ENCODE assay signal across 9 cellular contexts in genomic region chr14:69719501-69719951, GRCh38. TPM values are rescaled to one million over a fixed set of nuclear protein-coding genes. Genes with fewer than 3 reads are reported as not detected.
DNase-seq lines count a peak whose midpoint lies in the region; ATAC-seq and TF ChIP-seq lines count a peak whose summit lies in the region.
"Had no signal": no experiment of that assay in that cellular context is flagged by ENCODE, and none has a peak within 500 bp of the region (broad histone marks: within the 10 kb centered on the region; RNA-seq: fewer than 3 reads in every experiment).

No MANE protein-coding gene starts in this region.

- H3K27me3 Mint-ChIP-seq in natural killer cell (ENCODE audit: low read depth in 2 of 2): no peaks in the 10 kb centered on the region
- no peaks in the 10 kb centered on the region for H3K27me3 Mint-ChIP-seq in CD4-positive, alpha-beta T cell

- H3K4me3 Mint-ChIP-seq in natural killer cell: no peak overlapping the region
- no peak overlapping the region for H3K4me3 Mint-ChIP-seq in CD4-positive, alpha-beta T cell

- no peak overlapping the region for H3K4me2 ChIP-seq in PC-3 (ENCODE audit: low read length)

- TF ChIP-seq CTCF in NB4 (IDR thresholded peaks at IDR 0.05; ENCODE audit: low read depth, low read length) (no peak), natural killer cell (IDR thresholded peaks at IDR 0.05) (no peak), PC-3 (conservative IDR thresholded peaks at IDR 0.05; ENCODE audit: low read depth, low read length) (no peak)
- TF ChIP-seq CTCF in CD4-positive, alpha-beta T cell (IDR thresholded peaks at IDR 0.05): no peak

- intact Hi-C loops in natural killer cell (cut with micrococcal nuclease) (loop anchor here (5.0 kb wide), 1 partner anchor 37 kb away; no protein-coding TSS in a partner anchor), PC-3 (cut with micrococcal nuclease) (no loop called here)
- intact Hi-C loops in CD4-positive, alpha-beta T cell (cut with DNase I, micrococcal nuclease): no loop called here

- no peaks in the 10 kb centered on the region for H3K9me2 ChIP-seq in PC-3 (replicated peaks; ENCODE audit: low read length)

- H3K9me3 Mint-ChIP-seq in natural killer cell: no peaks in the 10 kb centered on the region
- H3K9me3 Mint-ChIP-seq in CD4-positive, alpha-beta T cell: no peaks in the 10 kb centered on the region

- H3K9me3 ChIP-seq in PC-3 (ENCODE audit: low read length): no peaks in the 10 kb centered on the region
- H3K9me3 ChIP-seq in CD4-positive, alpha-beta T cell (ENCODE audit: control insufficient read depth, low read length): no peaks in the 10 kb centered on the region

- H3K36me3 ChIP-seq in PC-3 (ENCODE audit: low read depth, low read length): no peaks in the 10 kb centered on the region

- POLR2A ChIA-PET in PC-3 (lab: Charles Lee; ENCODE audit: unreplicated experiment): no interaction called here
- POLR2A ChIA-PET in CD4-positive, alpha-beta T cell (lab: Charles Lee): no interaction called here

- H3K27me3 ChIP-seq in PC-3 (ENCODE audit: low read length): no peaks in the 10 kb centered on the region
- no peaks in the 10 kb centered on the region for H3K27me3 ChIP-seq in CD4-positive, alpha-beta T cell (ENCODE audit: control insufficient read depth, insufficient read depth, low read length)

- H3K4me3 ChIP-seq in NB4 (ENCODE audit: low read depth, low read length) (no peak overlapping the region), PC-3 (ENCODE audit: low read length) (no peak overlapping the region)

- H2AFZ ChIP-seq in PC-3 (ENCODE audit: low read length): no peak overlapping the region
- H2AFZ ChIP-seq: parathyroid adenoma had no signal

- no peaks in the 10 kb centered on the region for H3K79me2 ChIP-seq in PC-3 (ENCODE audit: low read length)
- H3K79me2 ChIP-seq: parathyroid adenoma had no signal

- H3K27ac ChIP-seq in epithelial cell of prostate: peak overlapping the region; percentile 97
- H3K27ac ChIP-seq in PC-3 (ENCODE audit: low read length): no peak overlapping the region
- no peak overlapping the region for H3K27ac ChIP-seq in CD4-positive, alpha-beta T cell (ENCODE audit: low read depth, low read length)

- BruUV-seq in PC-3 (replicated peaks; lab: Mats Ljungman, UMichigan): no TSS peak

- H3K36me3 Mint-ChIP-seq in natural killer cell: no peaks in the 10 kb centered on the region
- H3K36me3 Mint-ChIP-seq in CD4-positive, alpha-beta T cell (ENCODE audit: low read depth): peaks cover 7% of the 10 kb centered on the region

- no peak for TF ChIP-seq POLR2A in NB4 (IDR thresholded peaks at IDR 0.05; ENCODE audit: extremely low read depth, insufficient read length)

- peak; percentile 87 for DNase-seq in AG20443 (ENCODE audit: low spot score)
- DNase-seq in NB4 (ENCODE audit: low read depth): peak; percentile 79
- no peak for DNase-seq in epithelial cell of prostate (ENCODE audit: low read depth, low spot score)
- no peak for DNase-seq in natural killer cell
- no peak for DNase-seq in GM19238 (ENCODE audit: insufficient read length, low spot score)
- no peak for DNase-seq in PC-3
- no peak for DNase-seq in CD4-positive, alpha-beta T cell

- ATAC-seq in natural killer cell (no peak), PC-3 (no peak), GM19467 (IDR thresholded peaks at IDR 0.05; ENCODE audit: unreplicated experiment) (no peak)
- no peak for ATAC-seq in CD4-positive, alpha-beta T cell (ENCODE audit: poor library complexity)

- CTCF ChIA-PET in PC-3 (lab: Charles Lee): no interaction called here
- CTCF ChIA-PET in CD4-positive, alpha-beta T cell (lab: Charles Lee): interaction anchor here (1.0 kb wide), 1 partner anchor 135 kb away, joined by 3 read pairs; no protein-coding TSS in a partner anchor

- H3K27ac Mint-ChIP-seq in natural killer cell: peak overlapping the region; percentile 99 to 100
- no peak overlapping the region for H3K27ac Mint-ChIP-seq in CD4-positive, alpha-beta T cell

- no peak overlapping the region for H3K9ac ChIP-seq in PC-3 (ENCODE audit: low read length)
- H3K9ac ChIP-seq: parathyroid adenoma had no signal

- no peaks in the 10 kb centered on the region for H3F3A ChIP-seq in PC-3 (ENCODE audit: low read length, unreplicated experiment)

- peaks cover 34 to 44% of the 10 kb centered on the region in 2 donors for H3K4me1 Mint-ChIP-seq in natural killer cell
- H3K4me1 Mint-ChIP-seq in CD4-positive, alpha-beta T cell (ENCODE audit: low read depth): peaks cover 16% of the 10 kb centered on the region

- 0 out of 2 replicates have a peak, but pooled peaks cover 4% of the 10 kb centered on the region for H3K4me1 ChIP-seq in PC-3 (ENCODE audit: insufficient read depth, low read length)
- H3K4me1 ChIP-seq: parathyroid adenoma had no signal

- no peaks in the 10 kb centered on the region for H4K20me1 ChIP-seq in PC-3 (ENCODE audit: low read length)

RNA-seq across cellular contexts. Expression of gene SRSF5, which starts 47.4 kb away (rescaled TPM):
- total RNA-seq in natural killer cell: 1,000 to 10,000 TPM; 1,327 to 1,669 (median 1,634) TPM
- 213 and 309 TPM in 2 replicates for total RNA-seq in PC-3 (2014; rRNA removed)
- 1,000 to 10,000 TPM; 1,437 to 1,479 TPM for total RNA-seq in CD4-positive, alpha-beta T cell

Comparison
In these comparisons a context has a peak if more than half of its experiments do, and no peak if none do; other contexts are left out.
1. DNase-seq: peak in AG20443 (single experiment) and NB4 (single experiment); none in epithelial cell of prostate (single experiment), natural killer cell (single experiment), GM19238 (single experiment), PC-3 (single experiment) and CD4-positive, alpha-beta T cell (0 of 10).